ENCODE assay signal across 8 cellular contexts in the genomic region with DNA sequence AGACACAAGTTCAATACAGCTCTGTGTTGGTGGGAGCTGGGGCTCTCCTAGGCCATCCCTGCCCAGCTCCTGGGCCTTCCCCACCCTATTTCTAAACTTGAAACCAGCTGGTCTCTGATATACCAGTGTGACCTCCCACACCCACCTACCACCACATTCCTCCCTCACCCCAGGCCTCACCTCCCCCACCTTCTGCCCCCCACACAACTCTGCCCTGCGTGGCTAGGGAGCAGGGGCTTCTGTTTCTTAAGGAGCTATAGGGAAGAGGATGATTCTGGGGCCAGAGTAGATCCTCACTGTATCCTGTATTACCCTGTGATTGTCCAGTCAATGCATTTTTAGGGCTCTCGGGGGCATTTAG. TPM values are rescaled to one million over a fixed set of nuclear protein-coding genes. Genes with fewer than 3 reads are reported as not detected.
DNase-seq lines count a peak whose midpoint lies in the region; ATAC-seq and TF ChIP-seq lines count a peak whose summit lies in the region.

No MANE protein-coding gene starts in this region.

- H3K4me1 ChIP-seq in GM23248 (ENCODE audit: insufficient read depth) (peaks cover 53% of the 10 kb centered on the region), spleen (peaks cover 67 to 100% (median 92%) of the 10 kb centered on the region in 6 donors)

- H3K4me2 ChIP-seq in GM23248 (ENCODE audit: unreplicated experiment), result peak overlapping the region; percentile 28

- H3K4me1 Mint-ChIP-seq in T-helper 17 cell (peaks cover 41% of the 10 kb centered on the region), glutamatergic neuron (ENCODE audit: low read depth, unreplicated experiment) (peaks cover 51% of the 10 kb centered on the region)

- WGBS in GM23248 (ENCODE audit: low coverage in 1 of 2, low lambda C conversion rate in 2 of 2, missing lambda C conversion rate in 2 of 2), 2 experiments, result 95 to 98% methylated on average over 2 of the region's 2 CpGs
- WGBS in spleen, 5 donors, result 33 to 50% (median 47%) methylated on average over 2 of the region's 2 CpGs

- TF ChIP-seq CTCF in glutamatergic neuron (IDR thresholded peaks at IDR 0.05; ENCODE audit: partially characterized antibody, unreplicated experiment), result no peak
- no peak for TF ChIP-seq CTCF in spleen (IDR thresholded peaks at IDR 0.05 in 8 of 11, conservative IDR thresholded peaks at IDR 0.05 in 3 of 11)

- H3K27ac ChIP-seq in GM23248, result peak overlapping the region; percentile 62
- H3K27ac ChIP-seq in spleen, result peak overlapping the region; percentile 67 to 87 (median 80)

- H3K27me3 Mint-ChIP-seq in T-helper 17 cell (peaks cover 28% of the 10 kb centered on the region), glutamatergic neuron (ENCODE audit: unreplicated experiment) (peaks cover 16% of the 10 kb centered on the region)

- no peaks in the 10 kb centered on the region for H3K79me2 ChIP-seq in GM23248 (ENCODE audit: insufficient read depth)

- H3K4me3 Mint-ChIP-seq in T-helper 17 cell, result peak overlapping the region; percentile 66
- H3K4me3 Mint-ChIP-seq in glutamatergic neuron (ENCODE audit: unreplicated experiment), result peak overlapping the region; percentile 63

- H3K9me3 ChIP-seq in GM23248 (ENCODE audit: low read depth) (no peaks in the 10 kb centered on the region), T-helper 17 cell (ENCODE audit: control insufficient read depth, low read length, poor library complexity, severe bottlenecking) (no peaks in the 10 kb centered on the region), spleen (no peaks in the 10 kb centered on the region)

- DNase-seq in GM23248 (no peak), T-helper 17 cell (no peak), glutamatergic neuron (no peak), spleen (no peak), AML-193 (lab: John Stamatoyannopoulos, UW) (no peak)
- no peak for DNase-seq in effector CD8-positive, alpha-beta T cell (lab: John Stamatoyannopoulos, UW)

- H3K36me3 Mint-ChIP-seq in T-helper 17 cell (ENCODE audit: low read depth) (no peaks in the 10 kb centered on the region), glutamatergic neuron (ENCODE audit: unreplicated experiment) (no peaks in the 10 kb centered on the region)

- H3K4me3 ChIP-seq in GM23248, result no peak overlapping the region
- peak overlapping the region in 5 of 8 donors; percentile 7 to 55 (median 17) for H3K4me3 ChIP-seq in spleen

- H3K27me3 ChIP-seq in GM23248 (replicated peaks; ENCODE audit: insufficient read depth) (no peaks in the 10 kb centered on the region), spleen (replicated peaks in 1 of 7) (peaks cover 0 to 25% (median 15%) of the 10 kb centered on the region in 7 donors)

- 0 out of 2 replicates have a peak overlapping the region, but pooled peaks have one; percentile 14 for H2AFZ ChIP-seq in GM23248

- no peaks in the 10 kb centered on the region for H4K20me1 ChIP-seq in GM23248 (ENCODE audit: insufficient read depth)

- peaks cover 9% of the 10 kb centered on the region for H3K9me3 Mint-ChIP-seq in glutamatergic neuron (ENCODE audit: unreplicated experiment)

- intact Hi-C loops in spleen (cut with DNase I; ENCODE audit: low total_unique reads), result no loop called here

- no peak for ATAC-seq in T-helper 17 cell
- ATAC-seq in HG03469 (IDR thresholded peaks at IDR 0.05; ENCODE audit: unreplicated experiment), result no peak
- no peak for ATAC-seq in GM21423 (IDR thresholded peaks at IDR 0.05; ENCODE audit: unreplicated experiment)

- peaks cover 25% of the 10 kb centered on the region for H3F3A ChIP-seq in GM23248 (ENCODE audit: insufficient read depth)

- no peaks in the 10 kb centered on the region for H3K9me2 ChIP-seq in GM23248 (ENCODE audit: insufficient read depth)

- H3K27ac Mint-ChIP-seq in T-helper 17 cell, result peak overlapping the region; percentile 59
- peak overlapping the region; percentile 92 for H3K27ac Mint-ChIP-seq in glutamatergic neuron (ENCODE audit: unreplicated experiment)

- no peaks in the 10 kb centered on the region for H3K36me3 ChIP-seq in GM23248 (ENCODE audit: low read depth)
- no peaks in the 10 kb centered on the region for H3K36me3 ChIP-seq in spleen

- H3K9ac ChIP-seq in GM23248, result peak overlapping the region; percentile 19; the same call in 1 of the 2 replicates

- no peak for TF ChIP-seq POLR2A in spleen (IDR thresholded peaks at IDR 0.05)

- in situ Hi-C loops in GM23248 (cut with MboI), result no loop called here

RNA-seq across cellular contexts. Expression of gene NES, which starts 16.5 kb away (rescaled TPM):
- total RNA-seq in GM23248 (2014; rRNA removed; shearing (Covaris generic)), result 15.0 and 23.0 TPM in 2 replicates
- polyA plus RNA-seq in GM23248 (2016; fragmentation: Nextera tagmentation; extraction: Ambion mirVana) (2.2 TPM in 2 replicates), spleen (10 to 100 TPM in 1 of 3 donors, 1 to 10 TPM in 2; 4.3 to 39.5 (median 6.7) TPM)
- total RNA-seq in T-helper 17 cell (not detected), glutamatergic neuron (ENCODE audit: unreplicated experiment) (375 TPM), spleen (100 to 1,000 TPM in 2 of 7 donors, 10 to 100 TPM in 5; 36.0 to 146 (median 58.3) TPM)

RNA-seq across cellular contexts. Expression of gene BCAN, which starts 18.8 kb away (rescaled TPM):
- not detected in 2 replicates for total RNA-seq in GM23248 (2014; rRNA removed; shearing (Covaris generic))
- polyA plus RNA-seq in GM23248 (2016; fragmentation: Nextera tagmentation; extraction: Ambion mirVana) (not detected in 2 replicates), spleen (under 1 TPM in 2 of 3 donors, not detected in 1; 0.10 to 0.11 TPM)
- total RNA-seq in T-helper 17 cell (not detected), glutamatergic neuron (ENCODE audit: unreplicated experiment) (10.3 TPM), spleen (not detected)

RNA-seq across cellular contexts. Expression of gene HAPLN2, which starts 41.5 kb away (rescaled TPM):
- total RNA-seq in GM23248 (2014; rRNA removed; shearing (Covaris generic)), result not detected in 2 replicates
- polyA plus RNA-seq in GM23248 (2016; fragmentation: Nextera tagmentation; extraction: Ambion mirVana), result not detected in 2 replicates
- under 1 TPM in 1 of 2 donors, not detected in 1; 0.35 TPM for total RNA-seq in T-helper 17 cell
- 0.71 TPM for total RNA-seq in glutamatergic neuron (ENCODE audit: unreplicated experiment)
- 1 to 10 TPM in 1 of 7 donors, under 1 TPM in 2, not detected in 4; 0.20 to 1.1 (median 0.46) TPM for total RNA-seq in spleen
- under 1 TPM; 0.22 to 0.80 (median 0.27) TPM for polyA plus RNA-seq in spleen

RNA-seq across cellular contexts. Expression of gene CRABP2, which starts 44.7 kb away (rescaled TPM):
- total RNA-seq in GM23248 (2014; rRNA removed; shearing (Covaris generic)), result 23.3 and 38.8 TPM in 2 replicates
- polyA plus RNA-seq in GM23248 (2016; fragmentation: Nextera tagmentation; extraction: Ambion mirVana) (64.1 and 68.6 TPM in 2 replicates), spleen (1 to 10 TPM; 1.2 to 5.3 (median 1.8) TPM)
- total RNA-seq in T-helper 17 cell (1 to 10 TPM; 1.5 to 4.5 TPM), glutamatergic neuron (ENCODE audit: unreplicated experiment) (2.4 TPM), spleen (10 to 100 TPM in 1 of 7 donors, 1 to 10 TPM in 6; 1.2 to 13.1 (median 3.8) TPM)

RNA-seq across cellular contexts. Expression of gene GPATCH4, which starts 59.5 kb away (rescaled TPM):
- total RNA-seq in GM23248 (2014; rRNA removed; shearing (Covaris generic)), result 9.5 and 12.5 TPM in 2 replicates
- polyA plus RNA-seq in GM23248 (2016; fragmentation: Nextera tagmentation; extraction: Ambion mirVana) (43.0 and 46.6 TPM in 2 replicates), spleen (10 to 100 TPM; 12.3 to 25.4 (median 13.8) TPM)
- total RNA-seq in T-helper 17 cell (10 to 100 TPM; 39.2 to 39.6 TPM), glutamatergic neuron (ENCODE audit: unreplicated experiment) (13.2 TPM), spleen (10 to 100 TPM; 14.9 to 49.6 (median 26.2) TPM)

Comparison
In these comparisons a context has a peak if more than half of its experiments do, and no peak if none do; other contexts are left out.
1. RNA of gene NES, which starts 16.5 kb away (total RNA-seq): 375 TPM in glutamatergic neuron (single experiment), 36.0 to 146 TPM in spleen and 15.0 to 23.0 TPM in GM23248; not detected in T-helper 17 cell; every median in the first group is over 10 times any median in the second.